ENCODE assay signal across 36 cellular contexts in the genomic region with DNA sequence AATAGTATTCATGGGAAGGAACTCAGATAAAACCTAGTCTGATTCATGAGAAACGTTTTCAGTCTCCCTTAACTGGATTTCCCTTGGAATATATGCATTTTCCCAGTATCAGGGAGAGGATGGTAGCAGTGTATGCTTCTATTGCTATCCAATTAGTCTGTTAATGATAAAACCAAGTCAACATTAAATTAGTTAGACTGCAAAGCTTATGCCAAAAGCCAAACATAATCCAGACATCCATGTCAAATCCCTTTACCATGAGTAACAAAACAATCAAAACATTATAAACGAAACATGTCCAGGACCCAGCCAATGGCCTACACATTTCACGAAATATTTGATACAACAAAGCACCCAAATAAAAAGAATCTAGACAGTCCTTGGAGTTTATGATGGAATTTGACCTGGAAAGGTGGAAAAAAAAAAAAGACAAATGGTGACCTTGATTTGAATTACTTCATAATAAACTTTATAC. TPM values are rescaled to one million over a fixed set of nuclear protein-coding genes. Genes with fewer than 3 reads are reported as not detected.
"Had no signal": no experiment of that assay in that cellular context is flagged by ENCODE, and none has a peak within 500 bp of the region (broad histone marks: within the 10 kb centered on the region; RNA-seq: fewer than 3 reads in every experiment).

No MANE protein-coding gene starts in this region.

- H3K27ac Mint-ChIP-seq: activated CD4-positive, alpha-beta memory T cell treated with anti-CD3 and anti-CD28 coated beads, Interleukin-2, amount 10 ng/mL, durations not matched to agents 7 days and 5 days; activated CD8-positive, alpha-beta memory T cell treated with anti-CD3 and anti-CD28 coated beads, Interleukin-2, amount 10 ng/mL, durations not matched to agents 7 days and 5 days; activated naive CD8-positive, alpha-beta T cell treated with anti-CD3 and anti-CD28 coated beads for 36 hours; activated T-helper 17 cell treated with anti-CD3 and anti-CD28 coated beads, Interleukin-2, amount 50 U/mL, for 72 hours had no signal

- H3K4me3 Mint-ChIP-seq: activated CD4-positive, alpha-beta memory T cell treated with anti-CD3 and anti-CD28 coated beads, Interleukin-2, amount 10 ng/mL, durations not matched to agents 7 days and 5 days; activated CD8-positive, alpha-beta memory T cell treated with anti-CD3 and anti-CD28 coated beads, Interleukin-2, amount 10 ng/mL, durations not matched to agents 7 days and 5 days; activated naive CD8-positive, alpha-beta T cell treated with anti-CD3 and anti-CD28 coated beads for 36 hours; activated T-helper 17 cell treated with anti-CD3 and anti-CD28 coated beads, Interleukin-2, amount 50 U/mL, for 72 hours; central memory CD8-positive, alpha-beta T cell had no signal

- H3K36me3 ChIP-seq: ascending aorta, cardiac muscle cell, Peyer's patch, WERI-Rb-1 had no signal

- H3K27ac ChIP-seq: ascending aorta, cardiac muscle cell, Peyer's patch, WERI-Rb-1 had no signal

- H3K27me3 Mint-ChIP-seq: activated CD4-positive, alpha-beta memory T cell treated with anti-CD3 and anti-CD28 coated beads, Interleukin-2, amount 10 ng/mL, durations not matched to agents 7 days and 5 days; activated CD8-positive, alpha-beta memory T cell treated with anti-CD3 and anti-CD28 coated beads, Interleukin-2, amount 10 ng/mL, durations not matched to agents 7 days and 5 days; activated naive CD8-positive, alpha-beta T cell treated with anti-CD3 and anti-CD28 coated beads for 36 hours; activated T-helper 17 cell treated with anti-CD3 and anti-CD28 coated beads, Interleukin-2, amount 50 U/mL, for 72 hours had no signal

- H3K36me3 Mint-ChIP-seq: activated CD8-positive, alpha-beta memory T cell treated with anti-CD3 and anti-CD28 coated beads, Interleukin-2, amount 10 ng/mL, durations not matched to agents 7 days and 5 days; activated naive CD8-positive, alpha-beta T cell treated with anti-CD3 and anti-CD28 coated beads for 36 hours had no signal

- DNase-seq: activated CD4-positive, alpha-beta memory T cell treated with anti-CD3 and anti-CD28 coated beads, Interleukin-2, amount 10 ng/mL, durations not matched to agents 7 days and 5 days; activated CD4-positive, alpha-beta T cell treated with anti-CD3 and anti-CD28 coated beads for 1 hour; activated CD4-positive, alpha-beta T cell treated with anti-CD3 and anti-CD28 coated beads for 48 hours; activated CD4-positive, CD25-positive, alpha-beta regulatory T cell; activated CD8-positive, alpha-beta memory T cell treated with anti-CD3 and anti-CD28 coated beads for 24 hours; activated CD8-positive, alpha-beta memory T cell treated with anti-CD3 and anti-CD28 coated beads, Interleukin-2, amount 10 ng/mL, durations not matched to agents 7 days and 5 days; activated CD8-positive, alpha-beta memory T cell treated with anti-CD3 and anti-CD28 coated beads, Interleukin-2, amount 50 U/mL, for 48 hours; activated effector memory CD4-positive, alpha-beta T cell treated with anti-CD3 and anti-CD28 coated beads, Interleukin-2, amount 50 U/mL, for 16 hours; activated naive CD4-positive, alpha-beta T cell; activated naive CD4-positive, alpha-beta T cell treated with anti-CD3 and anti-CD28 coated beads, Interleukin-2, amount 50 U/mL, for 16 hours; activated naive CD8-positive, alpha-beta T cell treated with anti-CD3 and anti-CD28 coated beads for 36 hours; activated T-cell treated with anti-CD3 and anti-CD28 coated beads, Interleukin-2, amount 50 U/mL, for 48 hours; amygdala; NCI-H1105; NCI-H1417 treated with DMSO at 0.1 percent for 48 hours; NCI-H187 treated with DMSO at 0.1 percent for 48 hours; NCI-H2081; NCI-H2171 treated with DMSO at 0.1 percent for 48 hours; NCI-H2227 treated with DMSO at 0.1 percent for 48 hours; NCI-H446; NCI-H524; NCI-H69; NK-92 treated with Interleukin-12 subunit alpha and Interleukin-12 subunit beta, amount 100 ng/mL, for 24 hours; PC-3; Peyer's patch; RPMI8226; SIG-M5; T1000; WERI-Rb-1 had no signal

- H3K4me3 ChIP-seq: ascending aorta, cardiac muscle cell, Peyer's patch had no signal

- H3K9me3 ChIP-seq: Peyer's patch had no signal

- H3K27me3 ChIP-seq: ascending aorta, cardiac muscle cell, Peyer's patch had no signal

- H3K4me1 ChIP-seq: ascending aorta, Peyer's patch had no signal

- H3K4me1 Mint-ChIP-seq: activated CD4-positive, alpha-beta memory T cell treated with anti-CD3 and anti-CD28 coated beads, Interleukin-2, amount 10 ng/mL, durations not matched to agents 7 days and 5 days; activated CD8-positive, alpha-beta memory T cell treated with anti-CD3 and anti-CD28 coated beads, Interleukin-2, amount 10 ng/mL, durations not matched to agents 7 days and 5 days; activated naive CD8-positive, alpha-beta T cell treated with anti-CD3 and anti-CD28 coated beads for 36 hours; activated T-helper 17 cell treated with anti-CD3 and anti-CD28 coated beads, Interleukin-2, amount 50 U/mL, for 72 hours; central memory CD8-positive, alpha-beta T cell had no signal

- H3K9me3 Mint-ChIP-seq: activated CD4-positive, alpha-beta memory T cell treated with anti-CD3 and anti-CD28 coated beads, Interleukin-2, amount 10 ng/mL, durations not matched to agents 7 days and 5 days; activated T-helper 17 cell treated with anti-CD3 and anti-CD28 coated beads, Interleukin-2, amount 50 U/mL, for 72 hours; central memory CD8-positive, alpha-beta T cell had no signal

RNA-seq across cellular contexts. Expression of gene VEGFD, which starts 34.5 kb away (rescaled TPM):
- total RNA-seq: activated CD8-positive, alpha-beta memory T cell treated with anti-CD3 and anti-CD28 coated beads, Interleukin-2, amount 10 ng/mL, durations not matched to agents 7 days and 5 days; activated naive CD8-positive, alpha-beta T cell treated with anti-CD3 and anti-CD28 coated beads for 36 hours; activated T-helper 17 cell treated with anti-CD3 and anti-CD28 coated beads, Interleukin-2, amount 50 U/mL, for 72 hours; M059J; PC-3; T-helper 1 cell treated with Interleukin-12 subunit alpha and Interleukin-12 subunit beta and Interleukin-4 antibody, amounts not matched to agents 30 ng/mL and 1 ng/mL, for 36 hours; T-helper 2 cell treated with Interferon-gamma antibody and Interleukin-4, amounts not matched to agents 100 ng/mL and 5 ng/mL, for 36 hours had no signal
- polyA plus RNA-seq: cardiac muscle cell had no signal
